ENCODE assay signal across 4 cellular contexts in the genomic region with DNA sequence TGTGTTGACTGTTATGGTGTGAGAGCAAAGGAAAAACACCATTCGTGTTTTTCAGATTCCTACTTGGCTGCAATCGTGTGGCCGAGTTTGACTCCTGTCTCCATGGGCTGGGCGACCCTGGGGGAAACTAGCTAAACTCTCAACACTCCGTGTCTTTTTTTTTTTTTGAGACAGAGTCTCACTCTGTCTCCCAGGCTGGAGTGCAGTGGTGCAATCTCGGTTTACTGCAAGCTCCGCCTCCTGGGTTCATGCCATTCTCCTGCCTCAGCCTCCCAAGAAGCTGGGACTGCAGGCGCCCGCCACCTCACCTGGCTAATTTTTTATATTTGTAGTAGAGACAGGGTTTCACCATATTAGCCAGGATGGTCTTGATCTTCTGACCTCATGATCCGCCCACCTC. TPM values are rescaled to one million over a fixed set of nuclear protein-coding genes. Genes with fewer than 3 reads are reported as not detected.
"Had no signal": no experiment of that assay in that cellular context is flagged by ENCODE, and none has a peak within 500 bp of the region (broad histone marks: within the 10 kb centered on the region; RNA-seq: fewer than 3 reads in every experiment).

No MANE protein-coding gene starts in this region.

RNA-seq across cellular contexts. Expression of a gene that starts 47.9 kb away (rescaled TPM):
- polyA plus RNA-seq: endothelial cell of umbilical vein, esophagus, foreskin keratinocyte, heart left ventricle had no signal
